Comparison of ENCODE assay signal across 13 cellular contexts in genomic region chr1:33473900-33474299, GRCh38. TPM values are rescaled to one million over a fixed set of nuclear protein-coding genes. Genes with fewer than 3 reads are reported as not detected.
DNase-seq lines count a peak whose midpoint lies in the region; ATAC-seq and TF ChIP-seq lines count a peak whose summit lies in the region.
"Had no signal": no experiment of that assay in that cellular context is flagged by ENCODE, and none has a peak within 500 bp of the region (broad histone marks: within the 10 kb centered on the region; RNA-seq: fewer than 3 reads in every experiment).

No MANE protein-coding gene starts in this region.

- no peaks in the 10 kb centered on the region for H3K9me3 ChIP-seq in mammary epithelial cell (replicated peaks; ENCODE audit: insufficient read depth, low read length)
- H3K9me3 ChIP-seq in tibial artery = no peaks in the 10 kb centered on the region

- no peak overlapping the region for H3K4me2 ChIP-seq in mammary epithelial cell (ENCODE audit: insufficient read depth, low read depth, low read length)

- no peak overlapping the region for H3K9ac ChIP-seq in mammary epithelial cell (ENCODE audit: insufficient read depth, low read length)

- intact Hi-C loops in MCF 10A (cut with micrococcal nuclease) (loop anchor here (2.0 to 5.0 kb wide), 2 partner anchors 92 to 139 kb away; no protein-coding TSS in a partner anchor), mammary epithelial cell (cut with micrococcal nuclease) (loop anchor here (5.0 kb wide), 1 partner anchor 377 kb away; no protein-coding TSS in a partner anchor), tibial artery (cut with DNase I; ENCODE audit: low total_unique reads) (loop anchor here (5.0 kb wide), 1 partner anchor 42 kb away; the partner anchor contains the start of gene PHC2)

- no peak for ATAC-seq in activated T-helper 17 cell treated with anti-CD3 and anti-CD28 coated beads, Interleukin-2, amount 50 U/mL, for 72 hours (replicated peaks)
- no peak for ATAC-seq in GM19035 (IDR thresholded peaks at IDR 0.05; ENCODE audit: unreplicated experiment)

- H2AFZ ChIP-seq in mammary epithelial cell (ENCODE audit: low read depth, low read length) = no peak overlapping the region

- H3K4me1 Mint-ChIP-seq in MCF 10A (ENCODE audit: insufficient read depth, unreplicated experiment) = peaks cover 24% of the 10 kb centered on the region
- H3K4me1 Mint-ChIP-seq in activated T-helper 17 cell treated with anti-CD3 and anti-CD28 coated beads, Interleukin-2, amount 50 U/mL, for 72 hours = peaks cover 30% of the 10 kb centered on the region

- no TSS peak for BruUV-seq in MCF 10A (replicated peaks; lab: Mats Ljungman, UMichigan)
- no TSS peak for BruUV-seq in mammary epithelial cell (replicated peaks; lab: Mats Ljungman, UMichigan)

- dilution Hi-C loops in mammary epithelial cell (cut with HindIII; ENCODE audit: low sequenced_read_pairs) = loop anchor here (10.0 kb wide), 1 partner anchor 329 kb away; no protein-coding TSS in a partner anchor

- POLR2A ChIA-PET in MCF 10A (lab: Yijun Ruan, JAX) = no interaction called here

- peak overlapping the region; percentile 87 for H3K4me3 Mint-ChIP-seq in MCF 10A (ENCODE audit: unreplicated experiment)
- peak overlapping the region; percentile 86 for H3K4me3 Mint-ChIP-seq in activated T-helper 17 cell treated with anti-CD3 and anti-CD28 coated beads, Interleukin-2, amount 50 U/mL, for 72 hours

- peaks cover 19% of the 10 kb centered on the region for H3K79me2 ChIP-seq in mammary epithelial cell (ENCODE audit: insufficient read depth, low read length)

- no peaks in the 10 kb centered on the region for H3K27me3 Mint-ChIP-seq in MCF 10A (ENCODE audit: insufficient read depth, unreplicated experiment)
- H3K27me3 Mint-ChIP-seq in activated T-helper 17 cell treated with anti-CD3 and anti-CD28 coated beads, Interleukin-2, amount 50 U/mL, for 72 hours = no peaks in the 10 kb centered on the region
- H3K27me3 Mint-ChIP-seq: activated CD4-positive, alpha-beta T cell treated with anti-CD3 and anti-CD28 coated beads, Interleukin-2, amount 10 ng/mL, durations not matched to agents 7 days and 5 days had no signal

- no peaks in the 10 kb centered on the region for H3K9me3 Mint-ChIP-seq in MCF 10A (ENCODE audit: unreplicated experiment)
- no peaks in the 10 kb centered on the region for H3K9me3 Mint-ChIP-seq in activated T-helper 17 cell treated with anti-CD3 and anti-CD28 coated beads, Interleukin-2, amount 50 U/mL, for 72 hours
- H3K9me3 Mint-ChIP-seq: activated CD4-positive, alpha-beta T cell treated with anti-CD3 and anti-CD28 coated beads, Interleukin-2, amount 10 ng/mL, durations not matched to agents 7 days and 5 days had no signal

- DNase-seq in MCF 10A (ENCODE audit: unreplicated experiment) (no peak), mammary epithelial cell (no peak), kidney tubule cell (ENCODE audit: low spot score) (peak; percentile 82), tibial artery (no peak), NCI-H345 (lab: John Stamatoyannopoulos, UW) (no peak), NCI-H524 treated with DMSO at 0.1 percent for 48 hours (lab: John Stamatoyannopoulos, UW) (no peak)
- DNase-seq: activated CD4-positive, alpha-beta T cell treated with anti-CD3 and anti-CD28 coated beads, Interleukin-2, amount 10 ng/mL, durations not matched to agents 7 days and 5 days; activated effector memory CD4-positive, alpha-beta T cell treated with Interleukin-2 at 50 U/mL for 16 hours; occipital lobe; stimulated activated CD4-positive, alpha-beta T cell treated with anti-CD3 and anti-CD28 coated beads, Interleukin-15, amount 100 ng/mL, for 24 hours had no signal

- H3K4me1 ChIP-seq in mammary epithelial cell (ENCODE audit: insufficient read depth, low read length) (peaks cover 19% of the 10 kb centered on the region), tibial artery (peaks cover 0 to 33% (median 27%) of the 10 kb centered on the region in 4 donors)

- H3K4me3 ChIP-seq in mammary epithelial cell (replicated peaks in 1 of 3; ENCODE audit: insufficient read depth in 1 of 3, low read depth in 2 of 3, low read length in 3 of 3) (no peak overlapping the region), tibial artery (no peak overlapping the region)

- no peaks in the 10 kb centered on the region for H4K20me1 ChIP-seq in mammary epithelial cell (ENCODE audit: insufficient read depth, low read length)

- in situ Hi-C loops in mammary epithelial cell (cut with MboI; ENCODE audit: low sequenced_read_pairs in 2 of 2) = loop anchor here in 1 of 2 donors (5.0 to 25.0 kb wide), 2 partner anchors 112 to 177 kb away; no protein-coding TSS in a partner anchor

- H3K36me3 ChIP-seq in mammary epithelial cell (ENCODE audit: insufficient read depth, low read length) = no peaks in the 10 kb centered on the region
- H3K36me3 ChIP-seq in tibial artery = peaks cover 0 to under 1% (median 0%) of the 10 kb centered on the region in 3 donors

- peaks cover 5% of the 10 kb centered on the region for H3K36me3 Mint-ChIP-seq in MCF 10A (ENCODE audit: insufficient read depth, unreplicated experiment)
- no peaks in the 10 kb centered on the region for H3K36me3 Mint-ChIP-seq in activated T-helper 17 cell treated with anti-CD3 and anti-CD28 coated beads, Interleukin-2, amount 50 U/mL, for 72 hours (ENCODE audit: low read depth)

- CTCF ChIA-PET in MCF 10A (lab: Yijun Ruan, JAX) (interaction anchor here (1.8 to 11.9 kb wide), 2 partner anchors 139 to 176 kb away, joined by 4 to 152 read pairs; no protein-coding TSS in a partner anchor), mammary epithelial cell (lab: Charles Lee; ENCODE audit: low non-redundant PET) (no interaction called here)

- no peaks in the 10 kb centered on the region for H3K27me3 ChIP-seq in mammary epithelial cell (ENCODE audit: insufficient read depth, low read length)
- H3K27me3 ChIP-seq in tibial artery = no peaks in the 10 kb centered on the region

- TF ChIP-seq CTCF in MCF 10A (IDR thresholded peaks at IDR 0.05; ENCODE audit: unreplicated experiment) = no peak
- TF ChIP-seq CTCF in mammary epithelial cell (conservative IDR thresholded peaks at IDR 0.05 in 1 of 2, IDR thresholded peaks at IDR 0.05 in 1 of 2; ENCODE audit: extremely low read depth in 1 of 2, insufficient read depth in 1 of 2, low read depth in 1 of 2, low read length in 2 of 2) = no peak
- no peak for TF ChIP-seq CTCF in tibial artery (IDR thresholded peaks at IDR 0.05)

- H3K27ac ChIP-seq in mammary epithelial cell (ENCODE audit: insufficient read depth, low read depth, low read length) (no peak overlapping the region), tibial artery (peak overlapping the region; percentile 7 to 26)
- H3K27ac ChIP-seq: HL-60 had no signal

- peak overlapping the region; percentile 1 for H3K27ac Mint-ChIP-seq in MCF 10A (ENCODE audit: low read depth, unreplicated experiment)
- H3K27ac Mint-ChIP-seq in activated T-helper 17 cell treated with anti-CD3 and anti-CD28 coated beads, Interleukin-2, amount 50 U/mL, for 72 hours = peak overlapping the region; percentile 83
- H3K27ac Mint-ChIP-seq: activated CD4-positive, alpha-beta T cell treated with anti-CD3 and anti-CD28 coated beads, Interleukin-2, amount 10 ng/mL, durations not matched to agents 7 days and 5 days had no signal

RNA-seq across cellular contexts. Expression of gene ZSCAN20, which starts 1.5 kb away (rescaled TPM):
- total RNA-seq in MCF 10A (2022) (5.1 and 8.2 TPM in 2 replicates), mammary epithelial cell (1 to 10 TPM; 5.3 to 8.0 TPM)
- polyA plus RNA-seq in mammary epithelial cell = 1.3 TPM
- polyA minus RNA-seq in mammary epithelial cell = 6.2 TPM
- total RNA-seq in activated T-helper 17 cell treated with anti-CD3 and anti-CD28 coated beads, Interleukin-2, amount 50 U/mL, for 72 hours = 1 to 10 TPM; 4.1 to 5.8 TPM

RNA-seq across cellular contexts. Expression of gene PHC2, which starts 43.0 kb away (rescaled TPM):
- total RNA-seq in MCF 10A (2022) (117 and 137 TPM in 2 replicates), mammary epithelial cell (100 to 1,000 TPM; 136 to 140 TPM)
- polyA plus RNA-seq in mammary epithelial cell = 106 TPM
- 144 TPM for polyA minus RNA-seq in mammary epithelial cell
- total RNA-seq in activated T-helper 17 cell treated with anti-CD3 and anti-CD28 coated beads, Interleukin-2, amount 50 U/mL, for 72 hours = 10 to 100 TPM; 21.4 to 27.3 TPM
